Comparison of ENCODE assay signal across 14 cellular contexts in the genomic region with DNA sequence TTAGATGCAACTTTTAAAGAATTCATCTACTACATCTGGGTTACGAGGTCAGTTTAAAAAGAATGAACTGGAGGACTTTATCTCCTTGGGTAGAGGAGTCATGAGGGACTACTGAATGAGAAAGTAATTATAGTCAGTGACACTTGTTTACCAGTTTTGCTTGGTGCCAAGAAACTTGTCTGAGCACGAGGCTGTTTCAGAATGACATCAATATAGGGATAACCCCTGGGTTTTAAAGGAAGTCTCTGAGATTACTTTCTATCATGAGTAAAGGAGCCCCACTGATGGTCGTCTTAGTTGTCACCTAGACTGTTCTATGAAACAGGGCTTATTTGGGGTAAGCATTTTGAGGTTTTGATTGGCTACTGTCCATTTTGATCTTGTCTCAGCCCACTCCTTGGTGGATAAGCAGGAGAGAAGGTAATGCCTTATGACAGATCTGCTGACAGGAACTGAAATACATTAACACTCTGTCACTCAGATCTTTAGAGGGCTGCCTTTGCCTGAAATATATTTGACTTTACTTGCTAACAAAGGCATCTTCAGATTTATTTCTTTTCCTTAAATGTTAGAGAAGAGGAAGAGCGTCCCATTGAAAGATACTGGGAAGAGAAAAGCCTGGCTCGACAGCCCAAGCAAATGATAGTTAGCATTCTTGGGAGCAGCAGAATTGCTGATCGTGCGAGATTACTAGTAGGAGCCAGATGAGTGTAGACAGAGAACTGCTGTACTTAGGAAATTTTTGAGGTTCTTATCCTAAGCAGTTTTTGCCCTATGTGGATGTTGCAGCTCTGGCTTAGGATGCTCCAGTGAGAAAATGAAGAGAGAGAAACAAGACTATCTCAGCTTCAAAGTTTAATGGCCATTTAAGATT.
A peak's percentile ranks its signal among the peaks of the same experiment; 100 is the strongest.
DNase-seq lines count a peak whose midpoint lies in the region; ATAC-seq, FAIRE-seq and TF ChIP-seq lines count a peak whose summit lies in the region.
"Had no signal": no experiment of that assay in that cellular context is flagged by ENCODE, and none has a peak within 500 bp of the region (broad histone marks: within the 10 kb centered on the region; RNA-seq: fewer than 3 reads in every experiment).

No MANE protein-coding gene starts in this region.

- H3K36me3 ChIP-seq in heart left ventricle (peaks cover 0 to 6% (median 0%) of the 10 kb centered on the region in 9 donors), left ventricle myocardium inferior (peaks cover 5% of the 10 kb centered on the region), GM12878 (ENCODE audit: control insufficient read depth in 2 of 2, insufficient read depth in 2 of 2, low read length in 1 of 2) (no peaks in the 10 kb centered on the region; a peak in 1 of 4 replicates), smooth muscle cell (ENCODE audit: low read depth) (no peaks in the 10 kb centered on the region), gastroesophageal sphincter (peaks cover 0 to 12% of the 10 kb centered on the region in 2 donors)
- H3K36me3 ChIP-seq: colonic mucosa had no signal

- no peak for TF ChIP-seq POLR2A in heart left ventricle (IDR thresholded peaks at IDR 0.05)
- no peak for TF ChIP-seq POLR2A in GM12878 (IDR thresholded peaks at IDR 0.05; ENCODE audit: low read depth, low read length)
- TF ChIP-seq POLR2A in gastroesophageal sphincter (IDR thresholded peaks at IDR 0.05), result no peak

- TF ChIP-seq CTCF in heart left ventricle (IDR thresholded peaks at IDR 0.05), result no peak
- TF ChIP-seq CTCF in left ventricle myocardium inferior (IDR thresholded peaks at IDR 0.05; ENCODE audit: borderline replicate concordance), result no peak
- no peak for TF ChIP-seq CTCF in GM12878 (IDR thresholded peaks at IDR 0.05 in 2 of 3, conservative IDR thresholded peaks at IDR 0.05 in 1 of 3; ENCODE audit: control insufficient read depth in 2 of 3, extremely low read depth in 1 of 3, insufficient read depth in 1 of 3, low read depth in 3 of 3, low read length in 3 of 3)
- TF ChIP-seq CTCF in smooth muscle cell (IDR thresholded peaks at IDR 0.05; ENCODE audit: borderline replicate concordance, insufficient read depth, poor library complexity, severe bottlenecking), result no peak
- no peak for TF ChIP-seq CTCF in gastroesophageal sphincter (IDR thresholded peaks at IDR 0.05)

- H3K9me3 Mint-ChIP-seq in naive thymus-derived CD8-positive, alpha-beta T cell, result peaks cover 0 to 16% (median 11%) of the 10 kb centered on the region in 9 donors

- DNase-seq in heart left ventricle, result no peak
- no peak for DNase-seq in left ventricle myocardium inferior
- DNase-seq in GM12878 (ENCODE audit: low read depth, low spot score), result peak; percentile 24
- DNase-seq in smooth muscle cell (lab: John Stamatoyannopoulos, UW; ENCODE audit: unreplicated experiment), result no peak
- DNase-seq in NCI-H1694 treated with DMSO at 0.1 percent for 48 hours (lab: John Stamatoyannopoulos, UW), result no peak
- DNase-seq in naive thymus-derived CD8-positive, alpha-beta T cell, result no peak
- DNase-seq: colonic mucosa had no signal

- no TSS peak for BruUV-seq in GM12878 (replicated peaks; lab: Mats Ljungman, UMichigan)

- H3K27ac ChIP-seq in heart left ventricle (no peak overlapping the region), left ventricle myocardium inferior (replicated peaks) (no peak overlapping the region), GM12878 (ENCODE audit: control insufficient read depth, insufficient read depth) (no peak overlapping the region), smooth muscle cell (ENCODE audit: low read depth) (no peak overlapping the region), gastroesophageal sphincter (no peak overlapping the region)
- H3K27ac ChIP-seq: colonic mucosa, skin epidermis had no signal

- 57 to 64% (median 58%) methylated on average over 7 of the region's 7 CpGs for WGBS in heart left ventricle, 4 donors
- 69% methylated on average over 7 of the region's 7 CpGs for WGBS in GM12878 (ENCODE audit: insufficient coverage, insufficient replicate concordance, low lambda C conversion rate, missing lambda C conversion rate)
- WGBS in smooth muscle cell (ENCODE audit: low lambda C conversion rate), result 36% methylated on average over 7 of the region's 7 CpGs
- WGBS in gastroesophageal sphincter (ENCODE audit: low coverage in 1 of 2), 2 donors, result 55 to 71% methylated on average over 6 to 7 of the region's 7 CpGs

- H3K36me3 Mint-ChIP-seq in naive thymus-derived CD8-positive, alpha-beta T cell, result peaks cover 21 to 40% (median 30%) of the 10 kb centered on the region in 3 donors

- peaks cover 2 to 16% (median 10%) of the 10 kb centered on the region in 4 donors for H3K4me1 Mint-ChIP-seq in naive thymus-derived CD8-positive, alpha-beta T cell

- ATAC-seq in heart left ventricle (peak in 3 of 4 donors; percentile 63 to 81 (median 63)), HG02759 (IDR thresholded peaks at IDR 0.05; ENCODE audit: unreplicated experiment) (peak; percentile 52), GM12878 (peak; percentile 89), gastroesophageal sphincter (no peak)
- no peak for ATAC-seq in naive thymus-derived CD8-positive, alpha-beta T cell
- ATAC-seq: Panc1 had no signal

- H3K9me3 ChIP-seq in heart left ventricle (peaks cover 0 to 16% (median 0%) of the 10 kb centered on the region in 12 donors), left ventricle myocardium inferior (replicated peaks) (peaks cover 10% of the 10 kb centered on the region), GM12878 (replicated peaks; ENCODE audit: control insufficient read depth, insufficient read depth, low read length) (no peaks in the 10 kb centered on the region), smooth muscle cell (replicated peaks; ENCODE audit: low read depth) (no peaks in the 10 kb centered on the region), gastroesophageal sphincter (peaks cover 0 to 16% (median 0%) of the 10 kb centered on the region in 3 donors)
- H3K9me3 ChIP-seq: colonic mucosa had no signal

- H2AFZ ChIP-seq in GM12878 (ENCODE audit: control insufficient read depth, low read depth, low read length) (no peak overlapping the region), smooth muscle cell (ENCODE audit: low read depth) (no peak overlapping the region)

- H3F3A ChIP-seq in smooth muscle cell (ENCODE audit: low read depth), result no peaks in the 10 kb centered on the region

- TF ChIP-seq RAD21 in GM12878 (IDR thresholded peaks at IDR 0.05; ENCODE audit: insufficient read depth, low read depth, low read length), result no peak

- SMC1A ChIA-PET in GM12878 (lab: Charles Lee; ENCODE audit: uncharacterized antibody, unreplicated experiment), result no interaction called here

- H3K27me3 ChIP-seq in heart left ventricle, result no peaks in the 10 kb centered on the region
- no peaks in the 10 kb centered on the region for H3K27me3 ChIP-seq in left ventricle myocardium inferior (ENCODE audit: low read depth)
- no peaks in the 10 kb centered on the region for H3K27me3 ChIP-seq in GM12878 (replicated peaks in 1 of 2; ENCODE audit: control insufficient read depth in 2 of 2, insufficient read depth in 2 of 2, low read length in 1 of 2)
- H3K27me3 ChIP-seq in smooth muscle cell (ENCODE audit: low read depth), result no peaks in the 10 kb centered on the region
- H3K27me3 ChIP-seq in gastroesophageal sphincter, result no peaks in the 10 kb centered on the region
- H3K27me3 ChIP-seq: colonic mucosa had no signal

- H3K4me3 ChIP-seq in heart left ventricle (no peak overlapping the region), left ventricle myocardium inferior (no peak overlapping the region), GM12878 (no peak overlapping the region), smooth muscle cell (no peak overlapping the region), gastroesophageal sphincter (no peak overlapping the region)
- H3K4me3 ChIP-seq: colonic mucosa, skin epidermis had no signal

- in situ Hi-C loops in GM12878 (cut with MboI), result no loop called here

- TF ChIP-seq EP300 in GM12878 (IDR thresholded peaks at IDR 0.05; ENCODE audit: borderline replicate concordance in 1 of 2, control insufficient read depth in 1 of 2, low read depth in 2 of 2, low read length in 2 of 2), result peak in 1 of 2 experiments; percentile 70; a peak in 1 of 4 replicates
- TF ChIP-seq EP300 in gastroesophageal sphincter (IDR thresholded peaks at IDR 0.05), result no peak

- H3K4me1 ChIP-seq in heart left ventricle, result peaks cover 0 to 10% (median 4%) of the 10 kb centered on the region in 12 donors
- H3K4me1 ChIP-seq in left ventricle myocardium inferior, result peaks cover 12% of the 10 kb centered on the region
- H3K4me1 ChIP-seq in GM12878 (ENCODE audit: control insufficient read depth, insufficient read depth, low read length), result no peaks in the 10 kb centered on the region
- no peaks in the 10 kb centered on the region for H3K4me1 ChIP-seq in smooth muscle cell (ENCODE audit: low read depth)
- no peaks in the 10 kb centered on the region for H3K4me1 ChIP-seq in gastroesophageal sphincter
- H3K4me1 ChIP-seq: colonic mucosa had no signal

- intact Hi-C loops in heart left ventricle (cut with DNase I), result no loop called here
- intact Hi-C loops in left ventricle myocardium inferior (cut with micrococcal nuclease), result no loop called here
- intact Hi-C loops in GM12878 (cut with micrococcal nuclease; ENCODE audit: unreplicated experiment), result no loop called here

- no peaks in the 10 kb centered on the region for H3K27me3 Mint-ChIP-seq in naive thymus-derived CD8-positive, alpha-beta T cell
- H3K27me3 Mint-ChIP-seq: type B pancreatic cell had no signal

- H3K27ac Mint-ChIP-seq in naive thymus-derived CD8-positive, alpha-beta T cell, result no peak overlapping the region
- H3K27ac Mint-ChIP-seq: nephron, type B pancreatic cell had no signal

- H3K9ac ChIP-seq in GM12878 (ENCODE audit: control insufficient read depth, insufficient read depth, low read length) (no peak overlapping the region), smooth muscle cell (ENCODE audit: low read depth) (no peak overlapping the region)

- H3K79me2 ChIP-seq in GM12878 (ENCODE audit: control insufficient read depth, insufficient read depth, low read length) (no peaks in the 10 kb centered on the region), smooth muscle cell (ENCODE audit: low read depth) (no peaks in the 10 kb centered on the region)

- CTCF ChIA-PET in GM12878 (lab: Yijun Ruan, JAX), result interaction anchor here (0.9 to 2.2 kb wide), 3 partner anchors 26 to 46 kb away, joined by 3 to 5 read pairs (median 3); no protein-coding TSS in a partner anchor

- POLR2A ChIA-PET in GM12878 (lab: Charles Lee), result no interaction called here
- POLR2A ChIA-PET in naive thymus-derived CD8-positive, alpha-beta T cell (lab: Charles Lee), result no interaction called here

- H4K20me1 ChIP-seq in GM12878 (ENCODE audit: control insufficient read depth, insufficient read depth), result no peaks in the 10 kb centered on the region
- no peaks in the 10 kb centered on the region for H4K20me1 ChIP-seq in smooth muscle cell (ENCODE audit: low read depth)

- FAIRE-seq in GM12878 (lab: Jason Lieb, UNC), result no peak
- FAIRE-seq: GM12892 had no signal

- H3K4me2 ChIP-seq in GM12878 (ENCODE audit: control insufficient read depth, insufficient read depth) (no peak overlapping the region), smooth muscle cell (peak overlapping the region; percentile 13)

- RAD21 ChIA-PET in GM12878 (lab: Charles Lee; ENCODE audit: unreplicated experiment), result no interaction called here

- no peak overlapping the region for H3K4me3 Mint-ChIP-seq in naive thymus-derived CD8-positive, alpha-beta T cell
- H3K4me3 Mint-ChIP-seq: nephron, type B pancreatic cell had no signal

TF ChIP-seq in GM12878, 131 proteins besides CTCF, POLR2A, EP300 and RAD21 (continues in another document):
- TF ChIP-seq ATF7 (IDR thresholded peaks at IDR 0.05; ENCODE audit: low read depth), result peak; percentile 87
- TF ChIP-seq ZNF217 (IDR thresholded peaks at IDR 0.05), result no peak

Comparison
In these comparisons a context has a peak if more than half of its experiments do, and no peak if none do; other contexts are left out.
1. ATAC-seq: peak in heart left ventricle (3 of 4), HG02759 (single experiment) and GM12878 (single experiment); none in gastroesophageal sphincter (single experiment) and naive thymus-derived CD8-positive, alpha-beta T cell (0 of 2).